In genomic region chr10:95289921-95290421, GRCh38 we compare ENCODE assay signal across 7 cellular contexts. TPM values are rescaled to one million over a fixed set of nuclear protein-coding genes. Genes with fewer than 3 reads are reported as not detected.
DNase-seq lines count a peak whose midpoint lies in the region; ATAC-seq and TF ChIP-seq lines count a peak whose summit lies in the region.

No MANE protein-coding gene starts in this region.

- H2AFZ ChIP-seq in HCT116 (ENCODE audit: low read depth, low read length, poor library complexity, severe bottlenecking) = no peak overlapping the region

- H3K36me3 ChIP-seq in HCT116 (ENCODE audit: control insufficient read depth in 1 of 2, insufficient read depth in 2 of 2, low read length in 2 of 2) = no peaks in the 10 kb centered on the region

- H3K79me2 ChIP-seq in HCT116 (ENCODE audit: insufficient read depth, low read length) = peaks cover 46% of the 10 kb centered on the region

- H3K36me3 Mint-ChIP-seq in activated CD4-positive, alpha-beta memory T cell treated with anti-CD3 and anti-CD28 coated beads for 36 hours = no peaks in the 10 kb centered on the region
- H3K36me3 Mint-ChIP-seq in stimulated activated memory B cell treated with anti-CD40 and anti-IgM and Interleukin-4, amounts not matched to agents 10 μg/mL and 1 μg/mL and 100 μg/mL, for 72 hours = no peaks in the 10 kb centered on the region

- POLR2A ChIA-PET in HCT116 (lab: Charles Lee) = no interaction called here
- POLR2A ChIA-PET in activated CD4-positive, alpha-beta memory T cell treated with anti-CD3 and anti-CD28 coated beads for 36 hours (lab: Charles Lee) = no interaction called here

- peaks cover 41% of the 10 kb centered on the region for H3K27me3 Mint-ChIP-seq in activated CD4-positive, alpha-beta memory T cell treated with anti-CD3 and anti-CD28 coated beads for 36 hours
- H3K27me3 Mint-ChIP-seq in stimulated activated memory B cell treated with anti-CD40 and anti-IgM and Interleukin-4, amounts not matched to agents 10 μg/mL and 1 μg/mL and 100 μg/mL, for 72 hours = no peaks in the 10 kb centered on the region

- no peak for DNase-seq in HCT116 (ENCODE audit: low read depth, low spot score)
- no peak for DNase-seq in activated CD4-positive, alpha-beta memory T cell treated with anti-CD3 and anti-CD28 coated beads for 36 hours
- DNase-seq in SW 1271 (lab: John Stamatoyannopoulos, UW) = no peak
- DNase-seq in LoVo (ENCODE audit: low spot score) = no peak

- no peak for TF ChIP-seq CTCF in HCT116 (IDR thresholded peaks at IDR 0.05 in 2 of 3, conservative IDR thresholded peaks at IDR 0.05 in 1 of 3; ENCODE audit: borderline replicate concordance in 1 of 3, insufficient read depth in 1 of 3, low read depth in 2 of 3, low read length in 2 of 3)

- H3K9ac ChIP-seq in HCT116 (ENCODE audit: low read length) = peak overlapping the region; percentile 82

- no peak for TF ChIP-seq POLR2A in HCT116 (IDR thresholded peaks at IDR 0.05; ENCODE audit: borderline replicate concordance, extremely low read depth, insufficient read depth, insufficient read length)

- intact Hi-C loops in HCT116 (cut with micrococcal nuclease) = no loop called here
- intact Hi-C loops in activated CD4-positive, alpha-beta memory T cell treated with anti-CD3 and anti-CD28 coated beads for 36 hours (cut with micrococcal nuclease) = loop anchor here (5.0 kb wide), 1 partner anchor 53 kb away; no protein-coding TSS in a partner anchor

- CTCF ChIA-PET in HCT116 (lab: Charles Lee) = no interaction called here
- CTCF ChIA-PET in activated CD4-positive, alpha-beta memory T cell treated with anti-CD3 and anti-CD28 coated beads for 36 hours (lab: Charles Lee) = no interaction called here

- no peaks in the 10 kb centered on the region for H4K20me1 ChIP-seq in HCT116 (ENCODE audit: insufficient read depth)

- ATAC-seq in HCT116 = no peak
- ATAC-seq in stimulated activated memory B cell treated with anti-CD40 and anti-IgM and Interleukin-4, amounts not matched to agents 10 μg/mL and 1 μg/mL and 100 μg/mL, for 72 hours = no peak
- ATAC-seq in HG02763 (IDR thresholded peaks at IDR 0.05; ENCODE audit: unreplicated experiment) = no peak

- TF ChIP-seq RAD21 in HCT116 (IDR thresholded peaks at IDR 0.05; ENCODE audit: low read depth) = no peak

- BruUV-seq in HCT116 (replicated peaks; lab: Mats Ljungman, UMichigan) = TSS peak; percentile 66

- no peaks in the 10 kb centered on the region for H3K9me3 Mint-ChIP-seq in activated CD4-positive, alpha-beta memory T cell treated with anti-CD3 and anti-CD28 coated beads for 36 hours
- H3K9me3 Mint-ChIP-seq in stimulated activated memory B cell treated with anti-CD40 and anti-IgM and Interleukin-4, amounts not matched to agents 10 μg/mL and 1 μg/mL and 100 μg/mL, for 72 hours = no peaks in the 10 kb centered on the region

- H3K9me3 ChIP-seq in HCT116 (ENCODE audit: control insufficient read depth in 1 of 2, insufficient read depth in 1 of 2, low read depth in 1 of 2, low read length in 2 of 2) = no peaks in the 10 kb centered on the region

- peak overlapping the region; percentile 88 for H3K4me2 ChIP-seq in HCT116 (ENCODE audit: low read length)

- peaks cover 7% of the 10 kb centered on the region for H3K4me1 Mint-ChIP-seq in activated CD4-positive, alpha-beta memory T cell treated with anti-CD3 and anti-CD28 coated beads for 36 hours (ENCODE audit: low read depth)
- H3K4me1 Mint-ChIP-seq in stimulated activated memory B cell treated with anti-CD40 and anti-IgM and Interleukin-4, amounts not matched to agents 10 μg/mL and 1 μg/mL and 100 μg/mL, for 72 hours = peaks cover 86% of the 10 kb centered on the region

- H3K27ac ChIP-seq in HCT116 (ENCODE audit: low read depth, low read length) = peak overlapping the region; percentile 71; the same call in 1 of the 2 replicates

- peak overlapping the region; percentile 77 to 78 for H3K4me3 ChIP-seq in HCT116 (replicated peaks in 1 of 2; ENCODE audit: low read depth in 1 of 2, low read length in 2 of 2)
- H3K4me3 ChIP-seq in iPS-11a (ENCODE audit: low read depth, low read length) = peak overlapping the region; percentile 82

- H3K4me1 ChIP-seq in HCT116 (ENCODE audit: control insufficient read depth in 1 of 2, insufficient read depth in 2 of 2, low read length in 2 of 2) = peaks cover 10 to 24% of the 10 kb centered on the region in 2 experiments

- RAD21 ChIA-PET in HCT116 (lab: Charles Lee; ENCODE audit: low non-redundant PET in 1 of 2, low total read pairs in 2 of 2, uncharacterized antibody in 2 of 2, unreplicated experiment in 2 of 2) = no interaction called here

- no peak overlapping the region for H3K27ac Mint-ChIP-seq in activated CD4-positive, alpha-beta memory T cell treated with anti-CD3 and anti-CD28 coated beads for 36 hours
- H3K27ac Mint-ChIP-seq in stimulated activated memory B cell treated with anti-CD40 and anti-IgM and Interleukin-4, amounts not matched to agents 10 μg/mL and 1 μg/mL and 100 μg/mL, for 72 hours = peak overlapping the region; percentile 93

- H3K4me3 Mint-ChIP-seq in activated CD4-positive, alpha-beta memory T cell treated with anti-CD3 and anti-CD28 coated beads for 36 hours = peak overlapping the region; percentile 51
- peak overlapping the region; percentile 96 for H3K4me3 Mint-ChIP-seq in stimulated activated memory B cell treated with anti-CD40 and anti-IgM and Interleukin-4, amounts not matched to agents 10 μg/mL and 1 μg/mL and 100 μg/mL, for 72 hours

- no peaks in the 10 kb centered on the region for H3K27me3 ChIP-seq in HCT116 (ENCODE audit: insufficient read depth, low read length)

- H3K9me2 ChIP-seq in HCT116 (ENCODE audit: insufficient read depth) = no peaks in the 10 kb centered on the region

TF ChIP-seq in HCT116, 20 proteins besides CTCF, POLR2A, EP300 and RAD21:
- TF ChIP-seq FOSL1 (IDR thresholded peaks at IDR 0.05; ENCODE audit: low read depth) = no peak
TF ChIP-seq in HCT116: peak in this region for 0.

RNA-seq across cellular contexts. Expression of gene PDLIM1, which starts 0.8 kb away (rescaled TPM):
- total RNA-seq in HCT116 (2021; ENCODE audit: unreplicated experiment) = 67.4 TPM
- 90.4 and 93.9 TPM in 2 replicates for polyA plus RNA-seq in HCT116 (2012)
- under 1 TPM; 0.76 to 0.92 TPM for total RNA-seq in activated CD4-positive, alpha-beta memory T cell treated with anti-CD3 and anti-CD28 coated beads for 36 hours

Comparison
In these comparisons a context has a peak if more than half of its experiments do, and no peak if none do; other contexts are left out.
1. RNA of gene PDLIM1, which starts 0.8 kb away (total RNA-seq): 67.4 TPM in HCT116 (single experiment); 0.76 to 0.92 TPM in activated CD4-positive, alpha-beta memory T cell treated with anti-CD3 and anti-CD28 coated beads for 36 hours; every median in the first group is over 10 times any median in the second.